Comparison of ENCODE assay signal across 13 cellular contexts in the genomic region with DNA sequence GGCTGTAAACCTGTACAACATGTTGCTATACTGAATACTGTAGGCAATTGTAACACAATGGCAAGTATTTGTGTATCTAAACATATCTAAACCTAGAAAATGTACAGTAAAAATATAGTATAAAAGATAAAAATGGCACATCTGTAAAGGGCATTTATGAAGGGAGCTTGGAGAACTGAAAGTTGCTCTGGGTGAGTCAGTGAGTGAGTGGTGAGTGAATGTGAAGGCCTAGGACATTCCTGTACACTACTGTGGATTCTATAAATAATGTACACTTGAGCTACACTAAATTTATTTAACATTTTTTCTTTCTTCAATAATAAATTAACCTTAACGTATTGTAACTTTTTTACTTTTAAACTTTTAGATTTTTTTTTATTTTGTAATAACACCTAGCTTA. TPM values are rescaled to one million over a fixed set of nuclear protein-coding genes. Genes with fewer than 3 reads are reported as not detected.
A peak's percentile ranks its signal among the peaks of the same experiment; 100 is the strongest.
DNase-seq lines count a peak whose midpoint lies in the region; ATAC-seq and TF ChIP-seq lines count a peak whose summit lies in the region.
"Had no signal": no experiment of that assay in that cellular context is flagged by ENCODE, and none has a peak within 500 bp of the region (broad histone marks: within the 10 kb centered on the region; RNA-seq: fewer than 3 reads in every experiment).

No MANE protein-coding gene starts in this region.

- TF ChIP-seq CTCF in choroid plexus epithelial cell (conservative IDR thresholded peaks at IDR 0.05; ENCODE audit: low read depth, low read length) = no peak

- H3K4me3 ChIP-seq in choroid plexus epithelial cell (ENCODE audit: low read depth, low read length) = no peak overlapping the region
- H3K4me3 ChIP-seq: BLaER1 treated with 17β-estradiol and CSF1 and Interleukin-3, amounts not matched to agents 10 nM and 100 nM had no signal

- intact Hi-C loops in left ventricle myocardium superior (cut with micrococcal nuclease) (loop anchor here (10.0 kb wide), 1 partner anchor 74 kb away; no protein-coding TSS in a partner anchor), Right ventricle myocardium inferior (cut with DNase I) (loop anchor here (10.0 kb wide), 2 partner anchors 74 to 86 kb away; no protein-coding TSS in a partner anchor)

- ATAC-seq in left ventricle myocardium superior (peak; percentile 54), Right ventricle myocardium inferior (no peak)
- ATAC-seq: HCT116 had no signal

- DNase-seq in left ventricle myocardium superior (no peak), Right ventricle myocardium inferior (ENCODE audit: missing footprints) (no peak), choroid plexus epithelial cell (ENCODE audit: low read depth) (peak; percentile 29), iris pigment epithelial cell (ENCODE audit: low read depth) (peak; percentile 26), activated T-cell treated with anti-CD3 and anti-CD28 coated beads for 4 hours (no peak), NCI-H524 (lab: John Stamatoyannopoulos, UW) (no peak), NCI-H2107 (lab: John Stamatoyannopoulos, UW) (no peak)
- DNase-seq: ACHN; CD4-positive, CD25-positive, alpha-beta regulatory T cell; DMS53; GF-D8 had no signal

RNA-seq across cellular contexts. Expression of gene SHROOM4, which starts 5.0 kb away (rescaled TPM):
- total RNA-seq in left ventricle myocardium superior (8.9 TPM), Right ventricle myocardium inferior (10.8 TPM)

Comparison
In these comparisons a context has a peak if more than half of its experiments do, and no peak if none do; other contexts are left out.
1. DNase-seq: peak in choroid plexus epithelial cell (single experiment) and iris pigment epithelial cell (single experiment); none in left ventricle myocardium superior (single experiment), Right ventricle myocardium inferior (single experiment), activated T-cell treated with anti-CD3 and anti-CD28 coated beads for 4 hours (single experiment), NCI-H524 (0 of 2) and NCI-H2107 (single experiment).